ENCODE assay signal across 1 cellular context in the genomic region with DNA sequence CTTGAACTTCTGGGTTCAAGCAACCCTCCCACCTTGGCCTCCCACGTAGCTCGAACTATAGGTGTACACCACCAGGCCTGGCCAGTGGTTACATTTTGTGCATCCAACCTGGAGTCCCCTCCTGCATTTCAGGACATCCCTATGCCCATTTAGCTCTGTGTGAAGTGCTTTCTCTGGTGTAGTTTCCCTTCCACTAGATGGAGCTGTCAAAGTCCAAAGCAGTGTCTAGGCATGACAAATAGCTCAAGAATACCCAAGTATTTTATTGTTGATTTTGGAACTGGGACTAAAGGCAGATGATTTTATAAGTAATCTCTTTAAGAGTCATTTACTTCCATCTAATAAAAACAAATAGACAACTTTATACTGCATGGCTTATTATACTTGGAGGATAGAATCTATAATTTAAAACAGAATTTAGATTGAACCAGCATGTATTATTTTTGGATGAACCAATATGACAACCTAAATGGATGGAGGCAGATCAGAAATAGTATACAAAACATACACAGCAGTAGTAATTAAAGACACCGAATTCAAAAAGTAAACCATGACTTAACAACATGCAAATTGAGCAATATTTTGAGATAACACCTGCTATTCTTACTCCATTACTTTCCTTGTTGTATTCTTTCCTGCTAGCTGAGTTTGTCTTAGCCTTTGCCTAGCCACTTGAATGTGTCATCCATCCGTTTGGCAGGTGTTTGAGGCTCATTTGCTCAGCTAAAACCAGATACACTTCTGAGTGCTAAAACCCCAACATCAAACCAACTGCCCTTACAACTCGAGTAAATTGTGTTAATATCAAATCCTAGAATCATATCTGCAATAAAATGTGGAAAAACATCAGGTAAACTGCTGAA.
TF ChIP-seq lines count a peak whose summit lies in the region.

No MANE protein-coding gene starts in this region.

TF ChIP-seq in GM12878, 131 proteins besides CTCF, POLR2A, EP300 and RAD21:
- TF ChIP-seq SMC3 (IDR thresholded peaks at IDR 0.05; ENCODE audit: borderline replicate concordance, low read length) (peak; percentile 54; the same call in 1 of the 2 replicates), GABPA (IDR thresholded peaks at IDR 0.05; ENCODE audit: low read depth) (no peak)
